24 cellular contexts compared by ENCODE assay signal in genomic region chr7:138949421-138950088, GRCh38. TPM values are rescaled to one million over a fixed set of nuclear protein-coding genes. Genes with fewer than 3 reads are reported as not detected.
A peak's percentile ranks its signal among the peaks of the same experiment; 100 is the strongest.
DNase-seq lines count a peak whose midpoint lies in the region; ATAC-seq, FAIRE-seq and TF ChIP-seq lines count a peak whose summit lies in the region.
"Had no signal": no experiment of that assay in that cellular context is flagged by ENCODE, and none has a peak within 500 bp of the region (broad histone marks: within the 10 kb centered on the region; RNA-seq: fewer than 3 reads in every experiment).

No MANE protein-coding gene starts in this region.

- H3K36me3 ChIP-seq in body of pancreas (replicated peaks in 1 of 2; ENCODE audit: insufficient read depth in 1 of 2, low read depth in 2 of 2) (no peaks in the 10 kb centered on the region), pancreas (no peaks in the 10 kb centered on the region)
- H3K36me3 ChIP-seq: BE2C, BLaER1 had no signal

- H3K4me1 ChIP-seq in body of pancreas (peaks cover 20% of the 10 kb centered on the region), pancreas (peaks cover 0 to 5% (median 4%) of the 10 kb centered on the region in 3 donors)

- H3K27me3 ChIP-seq in body of pancreas (no peaks in the 10 kb centered on the region), pancreas (no peaks in the 10 kb centered on the region)
- H3K27me3 ChIP-seq: BE2C, BLaER1 had no signal

- H3K27me3 Mint-ChIP-seq in T-helper 17 cell, result peaks cover 39% of the 10 kb centered on the region
- no peaks in the 10 kb centered on the region for H3K27me3 Mint-ChIP-seq in WTC11 (ENCODE audit: low read depth)

- FAIRE-seq in pancreas (lab: Jason Lieb, UNC), result no peak
- FAIRE-seq: A204.1, D721Med, G401.6, GM12891, GM19239 had no signal

- H3K4me1 Mint-ChIP-seq in T-helper 17 cell, result peaks cover 5% of the 10 kb centered on the region
- peaks cover 41% of the 10 kb centered on the region for H3K4me1 Mint-ChIP-seq in WTC11

- no peak overlapping the region for H3K4me3 ChIP-seq in body of pancreas
- H3K4me3 ChIP-seq in pancreas, result no peak overlapping the region
- H3K4me3 ChIP-seq: BLaER1 had no signal

- intact Hi-C loops in body of pancreas (cut with DNase I), result no loop called here
- intact Hi-C loops in pancreas (cut with DNase I), result no loop called here

- no peak for TF ChIP-seq POLR2A in body of pancreas (IDR thresholded peaks at IDR 0.05)

- POLR2A ChIA-PET in WTC11 (lab: Charles Lee), result no interaction called here

- H3K4me3 Mint-ChIP-seq in T-helper 17 cell (peak overlapping the region; percentile 31), WTC11 (no peak overlapping the region)
- H3K4me3 Mint-ChIP-seq: CD4-positive, alpha-beta T cell; CD8-positive, alpha-beta T cell had no signal

- TF ChIP-seq CTCF in WTC11 (IDR thresholded peaks at IDR 0.05) (no peak), body of pancreas (IDR thresholded peaks at IDR 0.05) (no peak), pancreas (IDR thresholded peaks at IDR 0.05) (no peak)

- DNase-seq in T-helper 17 cell (no peak), WTC11 (ENCODE audit: low spot score) (no peak), body of pancreas (peak in 1 of 4 donors; percentile 36), pancreas (no peak), kidney glomerular epithelial cell (lab: John Stamatoyannopoulos, UW) (no peak), C1 segment of cervical spinal cord (lab: John Stamatoyannopoulos, UW) (no peak), NCI-H2107 (lab: John Stamatoyannopoulos, UW) (no peak)
- DNase-seq: 8988T; ACHN; BE2C; Caco-2; Calu3; CD4-positive, alpha-beta T cell; CD8-positive, alpha-beta T cell; DMS79 treated with DMSO at 0.1 percent for 48 hours; GF-D8 had no signal

- H3K27ac ChIP-seq in body of pancreas (no peak overlapping the region), pancreas (no peak overlapping the region)
- H3K27ac ChIP-seq: BLaER1, C4-2B had no signal

- no peak for ATAC-seq in T-helper 17 cell
- ATAC-seq in WTC11, result no peak
- ATAC-seq in body of pancreas, result peak; percentile 15
- peak; percentile 26 to 67 (median 57) for ATAC-seq in pancreas
- ATAC-seq in HG03565 (IDR thresholded peaks at IDR 0.05; ENCODE audit: unreplicated experiment), result no peak
- ATAC-seq: CD8-positive, alpha-beta T cell had no signal

- WGBS in body of pancreas, 2 donors, result 69 to 72% methylated on average over 11 to 12 of the region's 12 CpGs
- WGBS in pancreas, 2 donors, result 58 to 67% methylated on average over 12 of the region's 12 CpGs

- H3K27ac Mint-ChIP-seq in T-helper 17 cell (no peak overlapping the region), WTC11 (0 out of 2 replicates have a peak overlapping the region, but pooled peaks have one; percentile 13)
- H3K27ac Mint-ChIP-seq: CD4-positive, alpha-beta T cell; CD8-positive, alpha-beta T cell had no signal

- H3K36me3 Mint-ChIP-seq in T-helper 17 cell (ENCODE audit: low read depth), result peaks cover 4% of the 10 kb centered on the region
- H3K36me3 Mint-ChIP-seq in WTC11, result no peaks in the 10 kb centered on the region
- H3K36me3 Mint-ChIP-seq: CD8-positive, alpha-beta T cell had no signal

- no peaks in the 10 kb centered on the region for H3K9me3 ChIP-seq in T-helper 17 cell (ENCODE audit: control insufficient read depth, low read length, poor library complexity, severe bottlenecking)
- no peaks in the 10 kb centered on the region for H3K9me3 ChIP-seq in body of pancreas
- no peaks in the 10 kb centered on the region for H3K9me3 ChIP-seq in pancreas
- H3K9me3 ChIP-seq: BE2C, BLaER1, Caco-2 had no signal

- no peaks in the 10 kb centered on the region for H3K9me3 Mint-ChIP-seq in WTC11
- H3K9me3 Mint-ChIP-seq: CD4-positive, alpha-beta T cell; CD8-positive, alpha-beta T cell had no signal

- CTCF ChIA-PET in WTC11 (lab: Charles Lee), result no interaction called here

TF ChIP-seq in WTC11, 78 proteins besides CTCF, POLR2A, EP300 and RAD21:
- TF ChIP-seq NFATC4 (CRISPR knock-in tag; IDR thresholded peaks at IDR 0.05), result no peak
- no peak for TF ChIP-seq ZNF219 (CRISPR knock-in tag; IDR thresholded peaks at IDR 0.05; ENCODE audit: borderline replicate concordance)
- TF ChIP-seq IRF1 (CRISPR knock-in tag; IDR thresholded peaks at IDR 0.05), result no peak
- no peak for TF ChIP-seq PRRX2 (CRISPR knock-in tag; IDR thresholded peaks at IDR 0.05)
- no peak for TF ChIP-seq GTF2I (CRISPR knock-in tag; conservative IDR thresholded peaks at IDR 0.05)
- no peak for TF ChIP-seq ZBTB43 (CRISPR knock-in tag; IDR thresholded peaks at IDR 0.05)
- TF ChIP-seq NFYB (CRISPR knock-in tag; conservative IDR thresholded peaks at IDR 0.05; ENCODE audit: low read depth), result no peak
- TF ChIP-seq JAZF1 (CRISPR knock-in tag; IDR thresholded peaks at IDR 0.05), result no peak
- TF ChIP-seq ZNF425 (CRISPR knock-in tag; conservative IDR thresholded peaks at IDR 0.05), result no peak
- TF ChIP-seq ELF4 (CRISPR knock-in tag; IDR thresholded peaks at IDR 0.05; ENCODE audit: low read depth), result no peak
- no peak for TF ChIP-seq NR2C2 (CRISPR knock-in tag; IDR thresholded peaks at IDR 0.05)
- TF ChIP-seq ERG (CRISPR knock-in tag; IDR thresholded peaks at IDR 0.05), result no peak
- no peak for TF ChIP-seq RELA (CRISPR knock-in tag; IDR thresholded peaks at IDR 0.05; ENCODE audit: borderline replicate concordance)

RNA-seq across cellular contexts. Expression of gene KIAA1549, which starts 31.6 kb away (rescaled TPM):
- total RNA-seq in T-helper 17 cell (under 1 TPM in 1 of 2 donors, not detected in 1; 0.21 TPM), WTC11 (2021) (16.3 to 18.7 TPM (median 17.2 TPM) in 3 replicates), body of pancreas (1 to 10 TPM; 5.3 to 6.0 TPM), pancreas (1 to 10 TPM; 5.1 to 8.0 (median 7.4) TPM)
- polyA plus RNA-seq in pancreas, result 1 to 10 TPM; 1.9 to 3.6 TPM
- total RNA-seq: CD4-positive, alpha-beta T cell had no signal

Comparison
In these comparisons a context has a peak if more than half of its experiments do, and no peak if none do; other contexts are left out.
1. ATAC-seq: peak in body of pancreas (single experiment) and pancreas (4 of 4); none in T-helper 17 cell (single experiment), WTC11 (single experiment) and HG03565 (single experiment).
2. RNA of gene KIAA1549, which starts 31.6 kb away (total RNA-seq): 16.3 to 18.7 TPM in WTC11, 5.1 to 8.0 TPM in pancreas and 5.3 to 6.0 TPM in body of pancreas; 0.21 TPM in T-helper 17 cell; every median in the first group is over 4 times any median in the second.